In the genomic region with DNA sequence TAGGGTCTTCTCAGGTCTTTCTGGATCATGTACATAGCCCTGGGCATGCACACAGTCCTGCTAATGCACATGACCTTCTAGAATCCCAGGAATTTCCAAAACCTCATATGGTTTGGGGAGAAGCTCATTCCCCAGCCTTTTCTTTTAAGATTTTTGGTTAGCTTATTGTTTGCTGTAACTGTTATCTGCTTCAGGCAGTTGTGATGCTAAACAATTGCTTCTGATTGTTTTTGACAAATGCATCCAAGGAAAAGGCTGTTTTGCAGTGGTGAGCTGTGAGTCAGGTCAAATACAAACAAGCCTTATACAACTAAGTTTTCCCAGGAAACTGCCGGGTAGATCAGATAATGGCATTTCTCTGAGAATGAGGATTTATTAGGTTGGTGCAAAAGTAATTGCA, we compare ENCODE assay signal across 21 cellular contexts. TPM values are rescaled to one million over a fixed set of nuclear protein-coding genes. Genes with fewer than 3 reads are reported as not detected.
DNase-seq lines count a peak whose midpoint lies in the region; ATAC-seq, FAIRE-seq and TF ChIP-seq lines count a peak whose summit lies in the region.
"Had no signal": no experiment of that assay in that cellular context is flagged by ENCODE, and none has a peak within 500 bp of the region (broad histone marks: within the 10 kb centered on the region; RNA-seq: fewer than 3 reads in every experiment).

No MANE protein-coding gene starts in this region.

- H3K4me3 ChIP-seq in endothelial cell of umbilical vein (replicated peaks in 1 of 3; ENCODE audit: insufficient read depth in 1 of 3, low read depth in 1 of 3, low read length in 3 of 3) (no peak overlapping the region), mesendoderm (ENCODE audit: low read length) (no peak overlapping the region)
- H3K4me3 ChIP-seq: BLaER1 treated with 17β-estradiol and CSF1 and Interleukin-3, amounts not matched to agents 10 nM and 100 nM; HAP-1; MG63 had no signal

- BruUV-seq in endothelial cell of umbilical vein (replicated peaks; lab: Mats Ljungman, UMichigan) = no TSS peak

- dilution Hi-C loops in endothelial cell of umbilical vein (cut with MboI; ENCODE audit: extremely low pct_ligation_motif_present, low sequenced_read_pairs) = no loop called here

- H3K9me1 ChIP-seq in endothelial cell of umbilical vein (replicated peaks; ENCODE audit: control insufficient read depth, extremely low read depth, insufficient read depth, low read length) = no peaks in the 10 kb centered on the region

- no peak overlapping the region for H3K18ac ChIP-seq in mesendoderm (ENCODE audit: low read length)

- no peaks in the 10 kb centered on the region for H3K9me3 ChIP-seq in endothelial cell of umbilical vein (replicated peaks; ENCODE audit: control insufficient read depth, insufficient read depth, low read length)
- H3K9me3 ChIP-seq: MG63 had no signal

- H2AK5ac ChIP-seq in mesendoderm (ENCODE audit: low read length) = no peak overlapping the region

- H3K36me3 ChIP-seq in endothelial cell of umbilical vein (ENCODE audit: control insufficient read depth in 2 of 2, extremely low read depth in 1 of 2, insufficient read depth in 2 of 2, low read length in 2 of 2) = peaks cover 0 to 7% of the 10 kb centered on the region in 2 experiments
- H3K36me3 ChIP-seq in mesendoderm (ENCODE audit: control insufficient read depth, insufficient read depth, low read length) = no peaks in the 10 kb centered on the region

- H2AFZ ChIP-seq in endothelial cell of umbilical vein (ENCODE audit: low read depth, low read length) = no peak overlapping the region

- DNase-seq in EL = peak; percentile 10
- peak; percentile 16 for DNase-seq in RPMI7951 (ENCODE audit: low read depth)
- DNase-seq in endothelial cell of umbilical vein (ENCODE audit: low read depth, low spot score) = peak; percentile 39
- peak; percentile 2 for DNase-seq in mesendoderm
- DNase-seq in putamen (ENCODE audit: low spot score) = no peak
- no peak for DNase-seq in DMS53 (lab: John Stamatoyannopoulos, UW)
- no peak for DNase-seq in NCI-H69 (lab: John Stamatoyannopoulos, UW)
- DNase-seq: DND-41, GDM1, MG63, NCI-H1092 treated with DMSO at 0.1 percent for 48 hours, NCI-H1694, NCI-H2081 treated with DMSO at 0.1 percent for 48 hours, NCI-H446 treated with DMSO at 0.1 percent for 48 hours, RPMI8226, SHP77 treated with DMSO at 0.1 percent for 48 hours had no signal

- intact Hi-C loops in endothelial cell of umbilical vein (cut with micrococcal nuclease) = loop anchor here (1.0 kb wide), 1 partner anchor 33 kb away; the partner anchor contains the start of gene SMC5

- POLR2A ChIA-PET in endothelial cell of umbilical vein (lab: Charles Lee) = interaction anchor here (0.7 kb wide), 1 partner anchor 115 kb away, joined by 3 read pairs; no protein-coding TSS in a partner anchor

- H3K27ac ChIP-seq in endothelial cell of umbilical vein (ENCODE audit: insufficient read depth, low read depth, low read length) (peak overlapping the region; percentile 39), mesendoderm (ENCODE audit: low read depth, low read length) (no peak overlapping the region)
- H3K27ac ChIP-seq: BLaER1 treated with 17β-estradiol and CSF1 and Interleukin-3, amounts not matched to agents 10 nM and 100 nM; HL-60 had no signal

- H3K4ac ChIP-seq in mesendoderm (ENCODE audit: low read depth, low read length) = no peak overlapping the region

- H2BK15ac ChIP-seq in mesendoderm (replicated peaks; ENCODE audit: low read depth) = no peak overlapping the region

- H3K4me2 ChIP-seq in endothelial cell of umbilical vein (ENCODE audit: insufficient read depth, low read length) = no peak overlapping the region
- H3K4me2 ChIP-seq in mesendoderm (ENCODE audit: low read length) = no peak overlapping the region
- H3K4me2 ChIP-seq: BLaER1 treated with 17β-estradiol and CSF1 and Interleukin-3, amounts not matched to agents 10 nM and 100 nM had no signal

- H4K5ac ChIP-seq in mesendoderm (ENCODE audit: low read length) = no peak overlapping the region

- H3K27me3 ChIP-seq in endothelial cell of umbilical vein (ENCODE audit: control insufficient read depth in 2 of 2, insufficient read depth in 2 of 2, low read length in 2 of 2) (no peaks in the 10 kb centered on the region), mesendoderm (ENCODE audit: insufficient read depth, low read length, poor library complexity) (no peaks in the 10 kb centered on the region)
- H3K27me3 ChIP-seq: BLaER1 treated with 17β-estradiol and CSF1 and Interleukin-3, amounts not matched to agents 10 nM and 100 nM; MG63 had no signal

- CTCF ChIA-PET in endothelial cell of umbilical vein (lab: Charles Lee) = no interaction called here

- H3K79me1 ChIP-seq in mesendoderm (ENCODE audit: low read length) = no peaks in the 10 kb centered on the region

- H3K23ac ChIP-seq in mesendoderm (ENCODE audit: low read length) = no peak overlapping the region

- no peak overlapping the region for H3K56ac ChIP-seq in mesendoderm (ENCODE audit: low read length)

- no peak overlapping the region for H2BK120ac ChIP-seq in mesendoderm (ENCODE audit: low read depth, low read length)

- no peak for TF ChIP-seq POLR2A in endothelial cell of umbilical vein (IDR thresholded peaks at IDR 0.05; ENCODE audit: low read depth, low read length)

- no peak overlapping the region for H2BK5ac ChIP-seq in mesendoderm (ENCODE audit: low read length)

- ATAC-seq in esophagus mucosa = no peak

- peaks cover 2% of the 10 kb centered on the region for H3K4me1 ChIP-seq in endothelial cell of umbilical vein (ENCODE audit: control insufficient read depth, extremely low read depth, insufficient read depth, low read length)
- H3K4me1 ChIP-seq in mesendoderm (ENCODE audit: control insufficient read depth, low read depth, low read length) = no peaks in the 10 kb centered on the region

- H3K79me2 ChIP-seq in endothelial cell of umbilical vein (ENCODE audit: control insufficient read depth, insufficient read depth, low read length) (peaks cover 30% of the 10 kb centered on the region), mesendoderm (ENCODE audit: control insufficient read depth, insufficient read depth, low read length) (no peaks in the 10 kb centered on the region)

- TF ChIP-seq CTCF in endothelial cell of umbilical vein (IDR thresholded peaks at IDR 0.05; ENCODE audit: extremely low read depth in 1 of 2, insufficient read depth in 1 of 2, low read depth in 1 of 2, low read length in 2 of 2) = no peak

- FAIRE-seq in endothelial cell of umbilical vein (lab: Jason Lieb, UNC) = no peak
- FAIRE-seq: A204.1 had no signal

- H4K8ac ChIP-seq in mesendoderm (ENCODE audit: low read depth, low read length) = no peak overlapping the region

- H3K9ac ChIP-seq in endothelial cell of umbilical vein (replicated peaks; ENCODE audit: extremely low read depth, insufficient read depth, low read length) (no peak overlapping the region), mesendoderm (ENCODE audit: low read length) (no peak overlapping the region)
- H3K9ac ChIP-seq: BLaER1 treated with 17β-estradiol and CSF1 and Interleukin-3, amounts not matched to agents 10 nM and 100 nM had no signal

- whole genome bisulfite sequencing in mesendoderm (ENCODE audit: extremely low coverage, insufficient coverage, low lambda C conversion rate) = no CpG with 5 or more reads among the region's 1 CpG

- no peaks in the 10 kb centered on the region for H4K20me1 ChIP-seq in endothelial cell of umbilical vein (replicated peaks; ENCODE audit: control insufficient read depth, extremely low read depth, insufficient read depth, low read length)

TF ChIP-seq in endothelial cell of umbilical vein, 7 proteins besides CTCF, POLR2A, EP300 and RAD21:
- TF ChIP-seq EZH2 (IDR thresholded peaks at IDR 0.05; ENCODE audit: borderline replicate concordance, low read depth, low read length, severe bottlenecking) (no peak), MYC (IDR thresholded peaks at IDR 0.05; ENCODE audit: low read depth, low read length) (no peak), MAX (IDR thresholded peaks at IDR 0.05; ENCODE audit: insufficient read depth, insufficient read length) (no peak), JUN (IDR thresholded peaks at IDR 0.05; ENCODE audit: borderline replicate concordance, insufficient read depth, insufficient read length, low read depth) (peak; percentile 11), POLR2AphosphoS5 (IDR thresholded peaks at IDR 0.05; ENCODE audit: insufficient read depth, low read depth, low read length) (no peak), FOS (IDR thresholded peaks at IDR 0.05; ENCODE audit: borderline replicate concordance, insufficient read depth, low read length) (no peak), GATA2 (IDR thresholded peaks at IDR 0.05; ENCODE audit: insufficient read depth, insufficient read length, low read depth, low read length) (peak; percentile 12)

RNA-seq across cellular contexts. Expression of gene SMC5, which starts 32.7 kb away (rescaled TPM):
- total RNA-seq in RPMI7951 (2014; rRNA removed; shearing (Covaris generic)) = 19.1 and 23.9 TPM in 2 replicates
- total RNA-seq in endothelial cell of umbilical vein (24.3 and 32.8 TPM in 2 replicates), esophagus mucosa (13.3 TPM)
- 5.3 and 17.1 TPM in 2 replicates for polyA plus RNA-seq in endothelial cell of umbilical vein
- 6.5 and 6.7 TPM in 2 replicates for polyA plus RNA-seq in endothelial cell of umbilical vein (2011; cell fraction: cytosol; rRNA removed)
- polyA plus RNA-seq in endothelial cell of umbilical vein (2011; cell fraction: nucleus; rRNA removed) = 29.1 and 88.9 TPM in 2 replicates
- polyA plus RNA-seq in endothelial cell of umbilical vein (2012) = 16.1 and 18.2 TPM in 2 replicates
- polyA minus RNA-seq in endothelial cell of umbilical vein = 8.7 and 9.2 TPM in 2 replicates
- polyA minus RNA-seq in endothelial cell of umbilical vein (2011; cell fraction: cytosol; rRNA and poly(A)+ RNA removed) = 13.7 TPM
- polyA minus RNA-seq in endothelial cell of umbilical vein (2011; cell fraction: nucleus; rRNA and poly(A)+ RNA removed) = 32.7 and 48.4 TPM in 2 replicates
- 20.1 TPM for polyA plus RNA-seq in mesendoderm (2013, experiment 1 of 2)
- 19.0 TPM for polyA plus RNA-seq in mesendoderm (2013, experiment 2 of 2)

Comparison
In these comparisons a context has a peak if more than half of its experiments do, and no peak if none do; other contexts are left out.
1. DNase-seq: peak in EL (single experiment), RPMI7951 (single experiment), endothelial cell of umbilical vein (single experiment) and mesendoderm (single experiment); none in putamen (single experiment), DMS53 (single experiment) and NCI-H69 (single experiment).